In genomic region chr17:58264407-58265103, GRCh38 we compare ENCODE assay signal across 34 cellular contexts. TPM values are rescaled to one million over a fixed set of nuclear protein-coding genes. Genes with fewer than 3 reads are reported as not detected.
"Had no signal": no experiment of that assay in that cellular context is flagged by ENCODE, and none has a peak within 500 bp of the region (broad histone marks: within the 10 kb centered on the region; RNA-seq: fewer than 3 reads in every experiment).

No MANE protein-coding gene starts in this region.

- H3K4me3 ChIP-seq: body of pancreas, heart right ventricle, ovary, sigmoid colon, upper lobe of left lung had no signal

- H3K27ac Mint-ChIP-seq: activated CD4-positive, alpha-beta memory T cell treated with anti-CD3 and anti-CD28 coated beads, Interleukin-2, amount 10 ng/mL, durations not matched to agents 7 days and 5 days; activated CD4-positive, alpha-beta T cell treated with anti-CD3 and anti-CD28 coated beads, Interleukin-2, amount 10 ng/mL, durations not matched to agents 7 days and 5 days; activated naive CD8-positive, alpha-beta T cell; mesothelial cell of epicardium; nephron progenitor cell; progenitor cell of endocrine pancreas; stimulated activated memory B cell treated with anti-CD40 and anti-IgM and Interleukin-4, amounts not matched to agents 10 μg/mL and 1 μg/mL and 100 μg/mL, for 72 hours; stimulated activated naive CD8-positive, alpha-beta T cell treated with anti-CD3 and anti-CD28 coated beads, Interleukin-15, amount 100 ng/mL, for 72 hours had no signal

- H3K9me3 Mint-ChIP-seq: activated CD4-positive, alpha-beta memory T cell treated with anti-CD3 and anti-CD28 coated beads, Interleukin-2, amount 10 ng/mL, durations not matched to agents 7 days and 5 days; activated CD4-positive, alpha-beta T cell treated with anti-CD3 and anti-CD28 coated beads, Interleukin-2, amount 10 ng/mL, durations not matched to agents 7 days and 5 days; naive B cell; stimulated activated memory B cell treated with anti-CD40 and anti-IgM and Interleukin-4, amounts not matched to agents 10 μg/mL and 1 μg/mL and 100 μg/mL, for 72 hours; stimulated activated naive CD8-positive, alpha-beta T cell treated with anti-CD3 and anti-CD28 coated beads, Interleukin-15, amount 100 ng/mL, for 72 hours had no signal

- H3K27ac ChIP-seq: body of pancreas, heart right ventricle, neutrophil, ovary, sigmoid colon, upper lobe of left lung had no signal

- H3K4me1 ChIP-seq: body of pancreas, heart right ventricle, sigmoid colon, upper lobe of left lung had no signal

- H3K9me3 ChIP-seq: body of pancreas, heart right ventricle, neutrophil, ovary, sigmoid colon, upper lobe of left lung had no signal

- DNase-seq: activated CD4-positive, alpha-beta memory T cell treated with anti-CD3 and anti-CD28 coated beads, Interleukin-2, amount 10 ng/mL, durations not matched to agents 7 days and 5 days; activated CD4-positive, alpha-beta T cell treated with anti-CD3 and anti-CD28 coated beads, Interleukin-2, amount 10 ng/mL, durations not matched to agents 7 days and 5 days; activated CD4-positive, CD25-positive, alpha-beta regulatory T cell treated with anti-CD3 and anti-CD28 coated beads, Interleukin-2, amount 50 U/mL, for 72 hours; activated effector memory CD4-positive, alpha-beta T cell treated with Interleukin-2 at 50 U/mL for 16 hours; activated naive CD4-positive, alpha-beta T cell treated with Interleukin-2 at 50 U/mL for 16 hours; anterior cingulate cortex; effector memory CD4-positive, alpha-beta T cell; foreskin melanocyte; heart right ventricle; islet precursor cell; mammary epithelial cell; naive B cell; nephron progenitor cell; ovary; sigmoid colon; small intestine; stimulated activated CD4-positive, alpha-beta T cell treated with anti-CD3 and anti-CD28 coated beads, Interleukin-4, amount 100 ng/mL, for 24 hours; stimulated activated naive CD8-positive, alpha-beta T cell treated with anti-CD3 and anti-CD28 coated beads, Interleukin-15, amount 100 ng/mL, for 72 hours; substantia nigra; T-helper 2 cell; upper lobe of left lung had no signal

- H3K27me3 ChIP-seq: body of pancreas, ovary, upper lobe of left lung had no signal

- H3K36me3 ChIP-seq: heart right ventricle, neutrophil, ovary, sigmoid colon, upper lobe of left lung had no signal

- H3K36me3 Mint-ChIP-seq: activated naive CD8-positive, alpha-beta T cell; mesothelial cell of epicardium had no signal

- FAIRE-seq: colon, endothelial cell of umbilical vein, small intestine had no signal

- H3K4me3 Mint-ChIP-seq: activated CD4-positive, alpha-beta memory T cell treated with anti-CD3 and anti-CD28 coated beads, Interleukin-2, amount 10 ng/mL, durations not matched to agents 7 days and 5 days; activated CD4-positive, alpha-beta T cell treated with anti-CD3 and anti-CD28 coated beads, Interleukin-2, amount 10 ng/mL, durations not matched to agents 7 days and 5 days; activated naive CD8-positive, alpha-beta T cell; mesothelial cell of epicardium; naive B cell; nephron progenitor cell; stimulated activated memory B cell treated with anti-CD40 and anti-IgM and Interleukin-4, amounts not matched to agents 10 μg/mL and 1 μg/mL and 100 μg/mL, for 72 hours; stimulated activated naive CD8-positive, alpha-beta T cell treated with anti-CD3 and anti-CD28 coated beads, Interleukin-15, amount 100 ng/mL, for 72 hours had no signal

- ATAC-seq: body of pancreas; heart right ventricle; stimulated activated memory B cell treated with anti-CD40 and anti-IgM and Interleukin-4, amounts not matched to agents 10 μg/mL and 1 μg/mL and 100 μg/mL, for 72 hours; stimulated activated naive CD8-positive, alpha-beta T cell treated with anti-CD3 and anti-CD28 coated beads, Interleukin-15, amount 100 ng/mL, for 72 hours had no signal

- H3K4me1 Mint-ChIP-seq: activated CD4-positive, alpha-beta memory T cell treated with anti-CD3 and anti-CD28 coated beads, Interleukin-2, amount 10 ng/mL, durations not matched to agents 7 days and 5 days; activated CD4-positive, alpha-beta T cell treated with anti-CD3 and anti-CD28 coated beads, Interleukin-2, amount 10 ng/mL, durations not matched to agents 7 days and 5 days; mesothelial cell of epicardium; naive B cell; nephron progenitor cell; stimulated activated memory B cell treated with anti-CD40 and anti-IgM and Interleukin-4, amounts not matched to agents 10 μg/mL and 1 μg/mL and 100 μg/mL, for 72 hours; stimulated activated naive CD8-positive, alpha-beta T cell treated with anti-CD3 and anti-CD28 coated beads, Interleukin-15, amount 100 ng/mL, for 72 hours had no signal

RNA-seq across cellular contexts. Expression of gene MPO, which starts 16.2 kb away (rescaled TPM):
- total RNA-seq: activated CD4-positive, alpha-beta T cell treated with anti-CD3 and anti-CD28 coated beads, Interleukin-2, amount 10 ng/mL, durations not matched to agents 7 days and 5 days; body of pancreas; dermis microvascular lymphatic vessel endothelial cell; endothelial cell of umbilical vein; mammary epithelial cell; mesothelial cell of epicardium; progenitor cell of endocrine pancreas; renal cortical epithelial cell had no signal
- polyA plus RNA-seq: endothelial cell of umbilical vein, mammary epithelial cell had no signal

RNA-seq across cellular contexts. Expression of gene LPO, which starts 26.2 kb away (rescaled TPM):
- total RNA-seq: activated CD4-positive, alpha-beta memory T cell treated with anti-CD3 and anti-CD28 coated beads, Interleukin-2, amount 10 ng/mL, durations not matched to agents 7 days and 5 days; activated CD4-positive, alpha-beta T cell treated with anti-CD3 and anti-CD28 coated beads, Interleukin-2, amount 10 ng/mL, durations not matched to agents 7 days and 5 days; body of pancreas; dermis microvascular lymphatic vessel endothelial cell; endothelial cell of umbilical vein; glomerular endothelial cell; heart right ventricle; liver; mammary epithelial cell; progenitor cell of endocrine pancreas; renal cortical epithelial cell; sigmoid colon; upper lobe of left lung had no signal
- polyA plus RNA-seq: endothelial cell of umbilical vein, esophagus, heart right ventricle, liver, mammary epithelial cell, ovary, sigmoid colon had no signal
